In genomic region chr11:1868636-1869291, GRCh38 we compare ENCODE assay signal across 1 cellular context.
TF ChIP-seq lines count a peak whose summit lies in the region.

No MANE protein-coding gene starts in this region.

TF ChIP-seq in HepG2, 621 proteins besides CTCF, POLR2A, EP300 and RAD21:
- TF ChIP-seq FOXP1 (IDR thresholded peaks at IDR 0.05) (no peak), FOXP1 (CRISPR knock-in tag; IDR thresholded peaks at IDR 0.05) (no peak), SP1 (IDR thresholded peaks at IDR 0.05) (no peak), SP1 (CRISPR knock-in tag; IDR thresholded peaks at IDR 0.05) (no peak), FOXO4 (CRISPR knock-in tag; conservative IDR thresholded peaks at IDR 0.05) (no peak), ZBTB3 (CRISPR knock-in tag; IDR thresholded peaks at IDR 0.05; ENCODE audit: borderline replicate concordance, low read depth) (no peak), JARID2 (CRISPR knock-in tag; IDR thresholded peaks at IDR 0.05; ENCODE audit: insufficient replicate concordance) (no peak), E2F1 (CRISPR knock-in tag; IDR thresholded peaks at IDR 0.05) (no peak)
